ENCODE assay signal across 9 cellular contexts in genomic region chr3:186953011-186953487, GRCh38. TPM values are rescaled to one million over a fixed set of nuclear protein-coding genes. Genes with fewer than 3 reads are reported as not detected.
DNase-seq lines count a peak whose midpoint lies in the region; ATAC-seq and TF ChIP-seq lines count a peak whose summit lies in the region.
"Had no signal": no experiment of that assay in that cellular context is flagged by ENCODE, and none has a peak within 500 bp of the region (broad histone marks: within the 10 kb centered on the region; RNA-seq: fewer than 3 reads in every experiment).

No MANE protein-coding gene starts in this region.

- H3K9me3 Mint-ChIP-seq in activated naive CD8-positive, alpha-beta T cell treated with anti-CD3 and anti-CD28 coated beads for 36 hours = peaks cover 15% of the 10 kb centered on the region

- no peaks in the 10 kb centered on the region for H3K9me3 ChIP-seq in muscle layer of duodenum (ENCODE audit: control insufficient read depth in 1 of 2, low read length in 2 of 2)

- DNase-seq in EH (ENCODE audit: low read depth) (peak; percentile 62), GM10266 (ENCODE audit: extremely low spot score) (no peak), hippocampal formation (lab: John Stamatoyannopoulos, UW) (no peak), DMS53 (lab: John Stamatoyannopoulos, UW) (no peak)
- no peak for DNase-seq in activated naive CD8-positive, alpha-beta T cell treated with anti-CD3 and anti-CD28 coated beads for 36 hours

- H3K27ac Mint-ChIP-seq in activated naive CD8-positive, alpha-beta T cell treated with anti-CD3 and anti-CD28 coated beads for 36 hours = peak overlapping the region; percentile 69

- peaks cover 64% of the 10 kb centered on the region for H3K36me3 Mint-ChIP-seq in activated naive CD8-positive, alpha-beta T cell treated with anti-CD3 and anti-CD28 coated beads for 36 hours

- H3K27me3 ChIP-seq in muscle layer of duodenum (ENCODE audit: low read depth, low read length) = no peaks in the 10 kb centered on the region

- TF ChIP-seq CTCF in GM10266 (IDR thresholded peaks at IDR 0.05; ENCODE audit: control insufficient read depth, insufficient read depth, low read depth, missing control alignments) = no peak

- H3K4me3 ChIP-seq in muscle layer of duodenum (ENCODE audit: low read depth in 1 of 2, low read length in 2 of 2) = no peak overlapping the region

- H3K4me3 Mint-ChIP-seq in activated naive CD8-positive, alpha-beta T cell treated with anti-CD3 and anti-CD28 coated beads for 36 hours = peak overlapping the region; percentile 2

- peaks cover 0 to 8% of the 10 kb centered on the region in 2 donors for H3K4me1 ChIP-seq in muscle layer of duodenum (ENCODE audit: control insufficient read depth in 1 of 2, insufficient read depth in 2 of 2, low read length in 2 of 2)

- no peaks in the 10 kb centered on the region for H3K36me3 ChIP-seq in muscle layer of duodenum (ENCODE audit: control insufficient read depth in 1 of 2, insufficient read depth in 2 of 2, low read length in 2 of 2)

- ATAC-seq in HG03175 (IDR thresholded peaks at IDR 0.05; ENCODE audit: unreplicated experiment) (peak; percentile 62), HG02973 (IDR thresholded peaks at IDR 0.05; ENCODE audit: unreplicated experiment) (no peak)
- ATAC-seq: Panc1 had no signal

- peaks cover 46% of the 10 kb centered on the region for H3K4me1 Mint-ChIP-seq in activated naive CD8-positive, alpha-beta T cell treated with anti-CD3 and anti-CD28 coated beads for 36 hours

- H3K27me3 Mint-ChIP-seq in activated naive CD8-positive, alpha-beta T cell treated with anti-CD3 and anti-CD28 coated beads for 36 hours = no peaks in the 10 kb centered on the region

- peak overlapping the region; percentile 40 for H3K27ac ChIP-seq in muscle layer of duodenum (ENCODE audit: low read length)

RNA-seq across cellular contexts. Expression of gene ST6GAL1, which starts 22.7 kb away (rescaled TPM):
- 10 to 100 TPM; 97.4 to 98.8 TPM for total RNA-seq in activated naive CD8-positive, alpha-beta T cell treated with anti-CD3 and anti-CD28 coated beads for 36 hours
